Comparison of ENCODE assay signal across 34 cellular contexts in the genomic region with DNA sequence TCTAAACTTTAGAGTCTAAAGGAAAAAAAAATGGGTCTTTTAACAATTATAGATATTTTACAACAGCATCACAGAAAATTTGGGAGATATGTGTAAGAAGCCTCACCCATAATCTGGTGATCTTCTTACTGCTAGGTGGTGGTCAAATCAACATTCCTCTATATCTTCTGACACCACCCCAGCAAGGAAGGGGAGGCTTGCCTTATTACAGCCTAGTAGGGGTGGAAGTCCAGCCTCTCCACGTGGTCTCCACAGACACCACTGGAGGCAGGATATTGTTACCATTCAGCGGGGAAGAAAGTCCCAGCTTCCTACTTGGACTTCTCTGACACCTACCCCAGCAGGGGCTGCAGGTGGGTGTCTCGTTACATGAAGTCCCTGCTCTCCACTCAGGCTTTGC.
"Had no signal": no experiment of that assay in that cellular context is flagged by ENCODE, and none has a peak within 500 bp of the region (broad histone marks: within the 10 kb centered on the region; RNA-seq: fewer than 3 reads in every experiment).

No MANE protein-coding gene starts in this region.

- H3K27ac Mint-ChIP-seq: activated CD4-positive, alpha-beta memory T cell treated with anti-CD3 and anti-CD28 coated beads, Interleukin-2, amount 10 ng/mL, durations not matched to agents 7 days and 5 days; activated naive CD8-positive, alpha-beta T cell treated with anti-CD3 and anti-CD28 coated beads, Interleukin-2, amount 10 ng/mL, durations not matched to agents 7 days and 5 days; activated T-cell treated with anti-CD3 and anti-CD28 coated beads, Interleukin-2, amount 50 U/mL, for 24 hours; activated T-helper 2 cell treated with anti-CD3 and anti-CD28 coated beads, Interferon-gamma antibody, Interleukin-2, Interleukin-4, amounts not matched to agents 10 μg/mL and 5 μg/mL and 100 μg/mL, durations not matched to agents 14 hours and 24 hours and 36 hours had no signal

- H3K4me3 Mint-ChIP-seq: activated CD4-positive, alpha-beta memory T cell treated with anti-CD3 and anti-CD28 coated beads, Interleukin-2, amount 10 ng/mL, durations not matched to agents 7 days and 5 days; activated naive CD4-positive, alpha-beta T cell treated with anti-CD3 and anti-CD28 coated beads, Interleukin-2, amount 50 U/mL, for 24 hours; activated naive CD8-positive, alpha-beta T cell treated with anti-CD3 and anti-CD28 coated beads, Interleukin-2, amount 10 ng/mL, durations not matched to agents 7 days and 5 days; activated T-cell treated with anti-CD3 and anti-CD28 coated beads, Interleukin-2, amount 50 U/mL, for 24 hours; T-cell had no signal

- H3K9me3 ChIP-seq: body of pancreas had no signal

- ATAC-seq: body of pancreas, Panc1, Right ventricle myocardium inferior, SK-N-SH treated with all-trans-retinoic acid at 6 μM for 48 hours, T-cell had no signal

- H3K27me3 Mint-ChIP-seq: activated CD4-positive, alpha-beta memory T cell treated with anti-CD3 and anti-CD28 coated beads, Interleukin-2, amount 10 ng/mL, durations not matched to agents 7 days and 5 days; activated naive CD4-positive, alpha-beta T cell treated with anti-CD3 and anti-CD28 coated beads, Interleukin-2, amount 50 U/mL, for 24 hours had no signal

- H3K27me3 ChIP-seq: body of pancreas had no signal

- H3K4me3 ChIP-seq: body of pancreas had no signal

- H3K36me3 Mint-ChIP-seq: activated naive CD4-positive, alpha-beta T cell treated with anti-CD3 and anti-CD28 coated beads, Interleukin-2, amount 50 U/mL, for 24 hours; T-cell had no signal

- H3K4me1 ChIP-seq: body of pancreas had no signal

- DNase-seq: activated CD4-positive, alpha-beta memory T cell treated with anti-CD3 and anti-CD28 coated beads, Interleukin-2, amount 10 ng/mL, durations not matched to agents 7 days and 5 days; activated CD4-positive, alpha-beta T cell treated with anti-CD3 and anti-CD28 coated beads for 1 hour; activated CD4-positive, alpha-beta T cell treated with anti-CD3 and anti-CD28 coated beads for 48 hours; activated CD4-positive, CD25-positive, alpha-beta regulatory T cell; activated gamma-delta T cell; activated naive CD4-positive, alpha-beta T cell treated with Interleukin-2 at 50 U/mL for 16 hours; activated naive CD8-positive, alpha-beta T cell treated with anti-CD3 and anti-CD28 coated beads, Interleukin-2, amount 10 ng/mL, durations not matched to agents 7 days and 5 days; activated T-cell treated with anti-CD3 and anti-CD28 coated beads, Interleukin-2, amount 50 U/mL, for 24 hours; amygdala; body of pancreas; caudate nucleus; cerebellar nuclear complex; Kasumi-1; KG1; MM.1S; MV-4-11; NCI-H1092; NCI-H1436 treated with DMSO at 0.1 percent for 48 hours; NCI-H1694 treated with DMSO at 0.1 percent for 48 hours; NCI-H2029; NCI-H2107; NCI-H226; NCI-H446 treated with DMSO at 0.1 percent for 48 hours; NCI-H524; SIG-M5; T-cell; T-helper 2 cell; T-helper 9 cell had no signal

- H3K27ac ChIP-seq: body of pancreas, VCaP had no signal

- H3K9me3 Mint-ChIP-seq: activated CD4-positive, alpha-beta memory T cell treated with anti-CD3 and anti-CD28 coated beads, Interleukin-2, amount 10 ng/mL, durations not matched to agents 7 days and 5 days; activated naive CD4-positive, alpha-beta T cell treated with anti-CD3 and anti-CD28 coated beads, Interleukin-2, amount 50 U/mL, for 24 hours; activated naive CD8-positive, alpha-beta T cell treated with anti-CD3 and anti-CD28 coated beads, Interleukin-2, amount 10 ng/mL, durations not matched to agents 7 days and 5 days; activated T-cell treated with anti-CD3 and anti-CD28 coated beads, Interleukin-2, amount 50 U/mL, for 24 hours; activated T-helper 2 cell treated with anti-CD3 and anti-CD28 coated beads, Interferon-gamma antibody, Interleukin-2, Interleukin-4, amounts not matched to agents 10 μg/mL and 5 μg/mL and 100 μg/mL, durations not matched to agents 14 hours and 24 hours and 36 hours; T-cell had no signal
